ENCODE assay signal across 13 cellular contexts in genomic region chr7:129363-130221, GRCh38.
DNase-seq lines count a peak whose midpoint lies in the region; ATAC-seq and TF ChIP-seq lines count a peak whose summit lies in the region.
"Had no signal": no experiment of that assay in that cellular context is flagged by ENCODE, and none has a peak within 500 bp of the region (broad histone marks: within the 10 kb centered on the region; RNA-seq: fewer than 3 reads in every experiment).

No MANE protein-coding gene starts in this region.

- peaks cover 5% of the 10 kb centered on the region for H3K27me3 Mint-ChIP-seq in type B pancreatic cell

- H3K9me3 Mint-ChIP-seq in type B pancreatic cell, result no peaks in the 10 kb centered on the region
- H3K9me3 Mint-ChIP-seq: natural killer cell had no signal

- H3K27ac Mint-ChIP-seq in type B pancreatic cell, result no peak overlapping the region
- H3K27ac Mint-ChIP-seq: natural killer cell had no signal

- peak overlapping the region; percentile 79 to 99 (median 96) for H3K4me2 ChIP-seq in BLaER1 treated with 17β-estradiol and CSF1 and Interleukin-3, amounts not matched to agents 10 nM and 100 nM

- H3K27ac ChIP-seq in BLaER1 treated with 17β-estradiol and CSF1 and Interleukin-3, amounts not matched to agents 10 nM and 100 nM, result peak overlapping the region; percentile 62 to 98 (median 93); a peak in 21 of 22 replicates
- H3K27ac ChIP-seq: epithelial cell of prostate had no signal

- no peaks in the 10 kb centered on the region for H3K4me1 Mint-ChIP-seq in type B pancreatic cell (ENCODE audit: unreplicated experiment)
- H3K4me1 Mint-ChIP-seq: natural killer cell had no signal

- H3K4me1 ChIP-seq in BLaER1 treated with 17β-estradiol and CSF1 and Interleukin-3, amounts not matched to agents 10 nM and 100 nM, result peaks cover 56 to 80% (median 66%) of the 10 kb centered on the region in 10 experiments

- H3K4me3 ChIP-seq in BLaER1 treated with 17β-estradiol and CSF1 and Interleukin-3, amounts not matched to agents 10 nM and 100 nM, result peak overlapping the region; percentile 21 to 65 (median 50); a peak in 19 of 20 replicates

- H3K9ac ChIP-seq in BLaER1 treated with 17β-estradiol and CSF1 and Interleukin-3, amounts not matched to agents 10 nM and 100 nM, result peak overlapping the region; percentile 41 to 85 (median 78); a peak in 21 of 22 replicates

- intact Hi-C loops in posterior vena cava (cut with DNase I), result no loop called here

- no peak for TF ChIP-seq CTCF in type B pancreatic cell (conservative IDR thresholded peaks at IDR 0.05)

- H3K27me3 ChIP-seq in BLaER1 treated with 17β-estradiol and CSF1 and Interleukin-3, amounts not matched to agents 10 nM and 100 nM, result no peaks in the 10 kb centered on the region

- DNase-seq in NCI-H345 treated with DMSO at 0.1 percent for 48 hours (lab: John Stamatoyannopoulos, UW; ENCODE audit: unreplicated experiment) (peak; percentile 80), fibroblast of the conjunctiva (ENCODE audit: low read depth) (peak; percentile 10), posterior vena cava (ENCODE audit: low spot score) (peak; percentile 84), GF-D8 (lab: John Stamatoyannopoulos, UW) (no peak), type B pancreatic cell (ENCODE audit: extremely low spot score, unreplicated experiment) (no peak)
- DNase-seq: activated gamma-delta T cell treated with Interleukin-2 at 50 U/mL for 16 hours, COR-L47, natural killer cell, T-helper 1 cell had no signal

- no peaks in the 10 kb centered on the region for H3K36me3 ChIP-seq in BLaER1 treated with 17β-estradiol and CSF1 and Interleukin-3, amounts not matched to agents 10 nM and 100 nM

- peaks cover 0 to 19% (median 0%) of the 10 kb centered on the region in 11 experiments; a peak in 3 of 22 replicates for H3K9me3 ChIP-seq in BLaER1 treated with 17β-estradiol and CSF1 and Interleukin-3, amounts not matched to agents 10 nM and 100 nM (replicated peaks in 1 of 11)

- ATAC-seq in SK-N-SH treated with all-trans-retinoic acid at 6 μM for 48 hours, result no peak
- ATAC-seq in HG02610 (IDR thresholded peaks at IDR 0.05; ENCODE audit: unreplicated experiment), result no peak
- ATAC-seq: natural killer cell had no signal

- no peak overlapping the region for H3K4me3 Mint-ChIP-seq in type B pancreatic cell
- H3K4me3 Mint-ChIP-seq: natural killer cell had no signal

- no peaks in the 10 kb centered on the region for H4K20me1 ChIP-seq in BLaER1 treated with 17β-estradiol and CSF1 and Interleukin-3, amounts not matched to agents 10 nM and 100 nM

- H3K36me3 Mint-ChIP-seq in type B pancreatic cell, result no peaks in the 10 kb centered on the region
- H3K36me3 Mint-ChIP-seq: natural killer cell had no signal

TF ChIP-seq in SK-N-SH treated with all-trans-retinoic acid at 6 μM for 48 hours, 23 proteins besides CTCF, POLR2A, EP300 and RAD21:
- TF ChIP-seq POU6F1 (CRISPR knock-in tag; IDR thresholded peaks at IDR 0.05; ENCODE audit: borderline replicate concordance, low read depth) (no peak), ZNF8 (CRISPR knock-in tag; IDR thresholded peaks at IDR 0.05) (no peak), OSR1 (CRISPR knock-in tag; IDR thresholded peaks at IDR 0.05) (no peak), ARNTL (CRISPR knock-in tag; IDR thresholded peaks at IDR 0.05; ENCODE audit: borderline replicate concordance, low read depth) (no peak), ESRRG (CRISPR knock-in tag; IDR thresholded peaks at IDR 0.05) (no peak), ISL1 (CRISPR knock-in tag; IDR thresholded peaks at IDR 0.05) (no peak), ZFP30 (CRISPR knock-in tag; IDR thresholded peaks at IDR 0.05) (no peak), BACH2 (CRISPR knock-in tag; IDR thresholded peaks at IDR 0.05; ENCODE audit: borderline replicate concordance) (no peak), CREB5 (CRISPR knock-in tag; IDR thresholded peaks at IDR 0.05; ENCODE audit: low read depth) (no peak), TCF4 (CRISPR knock-in tag; IDR thresholded peaks at IDR 0.05; ENCODE audit: borderline replicate concordance) (no peak), GLIS3 (CRISPR knock-in tag; IDR thresholded peaks at IDR 0.05) (no peak), SNAI2 (CRISPR knock-in tag; IDR thresholded peaks at IDR 0.05) (no peak), PPARA (CRISPR knock-in tag; IDR thresholded peaks at IDR 0.05; ENCODE audit: borderline replicate concordance) (no peak), CSDC2 (CRISPR knock-in tag; IDR thresholded peaks at IDR 0.05) (no peak), RARB (CRISPR knock-in tag; IDR thresholded peaks at IDR 0.05) (no peak)
TF ChIP-seq in SK-N-SH treated with all-trans-retinoic acid at 6 μM for 48 hours: peak in this region for 0.

Comparison
In these comparisons a context has a peak if more than half of its experiments do, and no peak if none do; other contexts are left out.
1. DNase-seq: peak in NCI-H345 treated with DMSO at 0.1 percent for 48 hours (single experiment), fibroblast of the conjunctiva (single experiment) and posterior vena cava (single experiment); none in GF-D8 (single experiment) and type B pancreatic cell (single experiment).